ENCODE assay signal across 15 cellular contexts in genomic region chr1:19816737-19817086, GRCh38. TPM values are rescaled to one million over a fixed set of nuclear protein-coding genes. Genes with fewer than 3 reads are reported as not detected.
"Had no signal": no experiment of that assay in that cellular context is flagged by ENCODE, and none has a peak within 500 bp of the region (broad histone marks: within the 10 kb centered on the region; RNA-seq: fewer than 3 reads in every experiment).

No MANE protein-coding gene starts in this region.

RNA-seq across cellular contexts. Expression of gene RNF186, which starts 1.6 kb away (rescaled TPM):
- total RNA-seq: epithelial cell of proximal tubule; esophagus squamous epithelium; gastroesophageal sphincter; kidney epithelial cell; left ventricle myocardium superior; lung; naive thymus-derived CD8-positive, alpha-beta T cell; neural crest cell; osteocyte; posterior vena cava; right atrium auricular region; smooth muscle cell; temporal lobe; ureter had no signal
- polyA plus RNA-seq: immature natural killer cell; lung; naive thymus-derived CD8-positive, alpha-beta T cell; smooth muscle cell had no signal
